10 cellular contexts compared by ENCODE assay signal in genomic region chr20:6533828-6534388, GRCh38.
DNase-seq lines count a peak whose midpoint lies in the region; ATAC-seq and TF ChIP-seq lines count a peak whose summit lies in the region.
"Had no signal": no experiment of that assay in that cellular context is flagged by ENCODE, and none has a peak within 500 bp of the region (broad histone marks: within the 10 kb centered on the region; RNA-seq: fewer than 3 reads in every experiment).

No MANE protein-coding gene starts in this region.

- no peak for TF ChIP-seq CTCF in WI38 (IDR thresholded peaks at IDR 0.05; ENCODE audit: low read depth, low read length)

- DNase-seq in COLO829 (ENCODE audit: low spot score) (peak; percentile 90), globus pallidus (ENCODE audit: low spot score) (peak; percentile 14), retina (peak; percentile 52), caudate nucleus (lab: John Stamatoyannopoulos, UW) (no peak), RKO (ENCODE audit: low spot score) (no peak), left colon (no peak)
- DNase-seq: activated T-cell treated with anti-CD3 and anti-CD28 coated beads for 4 hours, SW 1271 had no signal

- intact Hi-C loops in left colon (cut with DNase I, micrococcal nuclease), result no loop called here

- no peak overlapping the region for H3K27ac ChIP-seq in caudate nucleus (ENCODE audit: low read depth, low read length)

- ATAC-seq in HG02623 (IDR thresholded peaks at IDR 0.05; ENCODE audit: unreplicated experiment), result no peak
- ATAC-seq in left colon, result no peak

- H3K4me3 ChIP-seq in WI38 (ENCODE audit: low read depth, low read length), result peak overlapping the region; percentile 47

Comparison
In these comparisons a context has a peak if more than half of its experiments do, and no peak if none do; other contexts are left out.
1. DNase-seq: peak in COLO829 (single experiment), globus pallidus (single experiment) and retina (single experiment); none in caudate nucleus (0 of 61), RKO (single experiment) and left colon (0 of 2).